1 cellular context compared by ENCODE assay signal in the genomic region with DNA sequence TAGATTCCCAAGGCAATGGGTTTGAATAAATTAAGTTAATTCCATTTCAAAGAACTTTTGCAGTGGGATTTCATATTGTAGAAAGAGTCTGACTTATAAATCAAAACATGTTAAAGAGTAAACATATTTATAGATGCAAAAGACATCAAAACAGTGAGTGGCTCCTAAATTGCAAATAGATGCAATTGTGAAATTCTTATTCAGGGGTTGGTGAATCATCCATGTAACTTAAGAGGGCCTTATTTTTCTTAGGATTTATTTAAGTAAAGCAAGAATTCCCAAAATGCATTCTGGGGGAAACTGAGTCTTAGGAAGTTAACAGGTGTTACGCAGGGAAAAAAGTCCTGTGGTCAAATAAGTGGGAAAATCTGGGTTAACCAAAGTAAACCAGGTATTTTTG.
A peak's percentile ranks its signal among the peaks of the same experiment; 100 is the strongest.
TF ChIP-seq lines count a peak whose summit lies in the region.

No MANE protein-coding gene starts in this region.

TF ChIP-seq in IMR-90, 13 proteins besides CTCF, POLR2A, EP300 and RAD21 (continued from another document):
- TF ChIP-seq, protein P1, sequence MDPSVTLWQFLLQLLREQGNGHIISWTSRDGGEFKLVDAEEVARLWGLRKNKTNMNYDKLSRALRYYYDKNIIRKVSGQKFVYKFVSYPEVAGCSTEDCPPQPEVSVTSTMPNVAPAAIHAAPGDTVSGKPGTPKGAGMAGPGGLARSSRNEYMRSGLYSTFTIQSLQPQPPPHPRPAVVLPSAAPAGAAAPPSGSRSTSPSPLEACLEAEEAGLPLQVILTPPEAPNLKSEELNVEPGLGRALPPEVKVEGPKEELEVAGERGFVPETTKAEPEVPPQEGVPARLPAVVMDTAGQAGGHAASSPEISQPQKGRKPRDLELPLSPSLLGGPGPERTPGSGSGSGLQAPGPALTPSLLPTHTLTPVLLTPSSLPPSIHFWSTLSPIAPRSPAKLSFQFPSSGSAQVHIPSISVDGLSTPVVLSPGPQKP (IDR thresholded peaks at IDR 0.05; ENCODE audit: borderline replicate concordance, low read depth, low read length): no peak
- TF ChIP-seq CEBPB (IDR thresholded peaks at IDR 0.05; ENCODE audit: low read depth, low read length) (peak; percentile 77), MAFK (IDR thresholded peaks at IDR 0.05; ENCODE audit: low read depth, low read length) (no peak), SMC3 (IDR thresholded peaks at IDR 0.05; ENCODE audit: low read depth, low read length) (no peak)
- TF ChIP-seq, protein P2, sequence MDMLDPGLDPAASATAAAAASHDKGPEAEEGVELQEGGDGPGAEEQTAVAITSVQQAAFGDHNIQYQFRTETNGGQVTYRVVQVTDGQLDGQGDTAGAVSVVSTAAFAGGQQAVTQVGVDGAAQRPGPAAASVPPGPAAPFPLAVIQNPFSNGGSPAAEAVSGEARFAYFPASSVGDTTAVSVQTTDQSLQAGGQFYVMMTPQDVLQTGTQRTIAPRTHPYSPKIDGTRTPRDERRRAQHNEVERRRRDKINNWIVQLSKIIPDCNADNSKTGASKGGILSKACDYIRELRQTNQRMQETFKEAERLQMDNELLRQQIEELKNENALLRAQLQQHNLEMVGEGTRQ (IDR thresholded peaks at IDR 0.05; ENCODE audit: low read depth, low read length): no peak
